Comparison of ENCODE assay signal across 22 cellular contexts in genomic region chr9:134802201-134802795, GRCh38.
A peak's percentile ranks its signal among the peaks of the same experiment; 100 is the strongest.
DNase-seq lines count a peak whose midpoint lies in the region; ATAC-seq, FAIRE-seq and TF ChIP-seq lines count a peak whose summit lies in the region.
"Had no signal": no experiment of that assay in that cellular context is flagged by ENCODE, and none has a peak within 500 bp of the region (broad histone marks: within the 10 kb centered on the region; RNA-seq: fewer than 3 reads in every experiment).

No MANE protein-coding gene starts in this region.

- H3K36me3 ChIP-seq in cardiac muscle cell: no peaks in the 10 kb centered on the region
- no peaks in the 10 kb centered on the region for H3K36me3 ChIP-seq in H1 (ENCODE audit: control insufficient read depth in 2 of 4, insufficient read depth in 4 of 4, low read length in 3 of 4)
- H3K36me3 ChIP-seq in smooth muscle cell (ENCODE audit: low read depth): peaks cover 9% of the 10 kb centered on the region

- H2AFZ ChIP-seq in H1 (ENCODE audit: low read length) (no peak overlapping the region), smooth muscle cell (ENCODE audit: low read depth) (no peak overlapping the region)

- no peak overlapping the region for H3K27ac Mint-ChIP-seq in stimulated activated effector memory CD8-positive, alpha-beta T cell treated with anti-CD3 and anti-CD28 coated beads, Interleukin-12 subunit alpha, Interleukin-12 subunit beta, amount 100 ng/mL, for 72 hours
- H3K27ac Mint-ChIP-seq: CD14-positive monocyte, HFFc6 had no signal

- H3K27ac ChIP-seq in cardiac muscle cell (peak overlapping the region; percentile 23), RWPE1 (peak overlapping the region; percentile 14), H1 (ENCODE audit: low read depth, low read length) (no peak overlapping the region), smooth muscle cell (ENCODE audit: low read depth) (peak overlapping the region; percentile 64), caudate nucleus (ENCODE audit: low read depth, low read length) (no peak overlapping the region)
- H3K27ac ChIP-seq: SK-N-MC had no signal

- H3K9me3 Mint-ChIP-seq in stimulated activated effector memory CD8-positive, alpha-beta T cell treated with anti-CD3 and anti-CD28 coated beads, Interleukin-12 subunit alpha, Interleukin-12 subunit beta, amount 100 ng/mL, for 72 hours: no peaks in the 10 kb centered on the region
- H3K9me3 Mint-ChIP-seq: H9, HFFc6 had no signal

- H3K23ac ChIP-seq in H1 (ENCODE audit: insufficient read length): no peak overlapping the region

- H2BK120ac ChIP-seq in H1 (replicated peaks; ENCODE audit: low read depth, low read length): no peak overlapping the region

- H2BK15ac ChIP-seq in H1 (ENCODE audit: low read length): no peak overlapping the region

- peak overlapping the region; percentile 80 for H4K91ac ChIP-seq in H1 (replicated peaks; ENCODE audit: insufficient read length, low read length)

- 91% methylated on average over 15 of the region's 17 CpGs; no CpG with 5 or more reads in 1 of the 2 experiments for WGBS in H1 (ENCODE audit: extremely low coverage in 1 of 2, insufficient coverage in 1 of 2, insufficient read length in 1 of 2, insufficient replicate concordance in 2 of 2, low coverage in 1 of 2, low lambda C conversion rate in 2 of 2, missing lambda C conversion rate in 1 of 2), 2 experiments
- 93% methylated on average over 17 of the region's 17 CpGs for WGBS in smooth muscle cell (ENCODE audit: low lambda C conversion rate)

- peak overlapping the region; percentile 43; the same call in 1 of the 2 replicates for H4K8ac ChIP-seq in H1 (ENCODE audit: extremely low read depth, insufficient read depth, low read length)

- no peaks in the 10 kb centered on the region for H3K79me2 ChIP-seq in H1 (ENCODE audit: control insufficient read depth in 1 of 2, insufficient read depth in 2 of 2, low read length in 2 of 2)
- H3K79me2 ChIP-seq in smooth muscle cell (ENCODE audit: low read depth): no peaks in the 10 kb centered on the region

- DNase-seq in cardiac muscle cell (ENCODE audit: low read depth in 1 of 2, low spot score in 1 of 2): no peak
- DNase-seq in cardiac septum (ENCODE audit: low spot score): no peak
- DNase-seq in RWPE1 (ENCODE audit: low spot score): peak; percentile 87
- no peak for DNase-seq in H1 (ENCODE audit: low read depth in 1 of 2, low spot score in 2 of 2)
- DNase-seq in smooth muscle cell (lab: John Stamatoyannopoulos, UW; ENCODE audit: unreplicated experiment): no peak
- DNase-seq in caudate nucleus (lab: John Stamatoyannopoulos, UW): no peak
- no peak for DNase-seq in stimulated activated effector memory CD8-positive, alpha-beta T cell treated with anti-CD3 and anti-CD28 coated beads, Interleukin-12 subunit alpha, Interleukin-12 subunit beta, amount 100 ng/mL, for 72 hours (ENCODE audit: low spot score in 2 of 2)
- DNase-seq: AML-193, DMS79 treated with DMSO at 0.1 percent for 48 hours, H9, HFFc6, NCI-H1092, NCI-H1436, NCI-H1930, NCI-H510A, NCI-H748 treated with DMSO at 0.1 percent for 48 hours, RPMI8226, SHP77 treated with DMSO at 0.1 percent for 48 hours had no signal

- 0 out of 2 replicates have a peak overlapping the region, but pooled peaks have one; percentile 15 for H2BK20ac ChIP-seq in H1 (ENCODE audit: low read length)

- no peaks in the 10 kb centered on the region for H3K36me3 Mint-ChIP-seq in stimulated activated effector memory CD8-positive, alpha-beta T cell treated with anti-CD3 and anti-CD28 coated beads, Interleukin-12 subunit alpha, Interleukin-12 subunit beta, amount 100 ng/mL, for 72 hours
- H3K36me3 Mint-ChIP-seq: CD14-positive monocyte had no signal

- no peaks in the 10 kb centered on the region for H3K79me1 ChIP-seq in H1 (ENCODE audit: low read depth, low read length)

- H3K27me3 ChIP-seq in cardiac muscle cell (no peaks in the 10 kb centered on the region), H1 (replicated peaks in 1 of 4; ENCODE audit: control insufficient read depth in 3 of 4, extremely low read depth in 1 of 4, insufficient read depth in 3 of 4, low read length in 3 of 4) (no peaks in the 10 kb centered on the region), smooth muscle cell (ENCODE audit: low read depth) (no peaks in the 10 kb centered on the region)

- ATAC-seq in GM18520 (IDR thresholded peaks at IDR 0.05; ENCODE audit: unreplicated experiment): no peak
- no peak for ATAC-seq in stimulated activated effector memory CD8-positive, alpha-beta T cell treated with anti-CD3 and anti-CD28 coated beads, Interleukin-12 subunit alpha, Interleukin-12 subunit beta, amount 100 ng/mL, for 72 hours
- ATAC-seq: K562 had no signal

- TF ChIP-seq POLR2A in H1 (IDR thresholded peaks at IDR 0.05; ENCODE audit: control extremely low read depth in 1 of 2, low read depth in 2 of 2, low read length in 2 of 2): no peak

- H3K4me1 ChIP-seq in cardiac muscle cell (ENCODE audit: low read depth): peaks cover 9% of the 10 kb centered on the region
- no peaks in the 10 kb centered on the region for H3K4me1 ChIP-seq in H1 (replicated peaks in 1 of 4; ENCODE audit: control insufficient read depth in 3 of 4, insufficient read depth in 4 of 4, low read length in 3 of 4)
- H3K4me1 ChIP-seq in smooth muscle cell (ENCODE audit: low read depth): no peaks in the 10 kb centered on the region

- no peaks in the 10 kb centered on the region for H3K4me1 Mint-ChIP-seq in stimulated activated effector memory CD8-positive, alpha-beta T cell treated with anti-CD3 and anti-CD28 coated beads, Interleukin-12 subunit alpha, Interleukin-12 subunit beta, amount 100 ng/mL, for 72 hours
- H3K4me1 Mint-ChIP-seq: CD14-positive monocyte had no signal

- H3K4me3 ChIP-seq in cardiac muscle cell (no peak overlapping the region), H1 (ENCODE audit: extremely low read depth in 1 of 4, insufficient read depth in 2 of 4, low read depth in 3 of 4, low read length in 4 of 4) (no peak overlapping the region), smooth muscle cell (no peak overlapping the region)
- H3K4me3 ChIP-seq: K562, SK-N-MC had no signal

- no peak overlapping the region for H3K9ac ChIP-seq in H1 (replicated peaks in 1 of 4; ENCODE audit: extremely low read depth in 1 of 4, low read depth in 3 of 4, low read length in 3 of 4)
- H3K9ac ChIP-seq in smooth muscle cell (ENCODE audit: low read depth): no peak overlapping the region

- no peak for TF ChIP-seq EP300 in H1 (IDR thresholded peaks at IDR 0.05; ENCODE audit: borderline replicate concordance in 1 of 2, low read depth in 2 of 2, low read length in 2 of 2)

- H2BK12ac ChIP-seq in H1 (ENCODE audit: low read depth, low read length): no peak overlapping the region

- H2AK5ac ChIP-seq in H1 (ENCODE audit: low read depth, low read length): no peak overlapping the region

- H2BK5ac ChIP-seq in H1 (ENCODE audit: low read depth, low read length): no peak overlapping the region

- intact Hi-C loops in cardiac septum (cut with DNase I): no loop called here

- POLR2A ChIA-PET in RWPE1 (lab: Yijun Ruan, JAX; ENCODE audit: low non-redundant PET) (no interaction called here), H1 (lab: Charles Lee; ENCODE audit: partially characterized antibody) (no interaction called here)

- H3K4me2 ChIP-seq in H1 (ENCODE audit: insufficient read depth in 1 of 2, low read depth in 2 of 2, low read length in 2 of 2) (no peak overlapping the region), smooth muscle cell (no peak overlapping the region)

- H3K9me3 ChIP-seq in cardiac muscle cell (ENCODE audit: low read depth) (no peaks in the 10 kb centered on the region), H1 (ENCODE audit: insufficient read depth in 2 of 2, low read depth in 1 of 2, low read length in 1 of 2) (no peaks in the 10 kb centered on the region), smooth muscle cell (replicated peaks; ENCODE audit: low read depth) (no peaks in the 10 kb centered on the region)

- H3K4me3 Mint-ChIP-seq in stimulated activated effector memory CD8-positive, alpha-beta T cell treated with anti-CD3 and anti-CD28 coated beads, Interleukin-12 subunit alpha, Interleukin-12 subunit beta, amount 100 ng/mL, for 72 hours: no peak overlapping the region
- H3K4me3 Mint-ChIP-seq: CD14-positive monocyte, H9, HFFc6 had no signal

- H3F3A ChIP-seq in smooth muscle cell (ENCODE audit: low read depth): peaks cover 93% of the 10 kb centered on the region

- H3K56ac ChIP-seq in H1 (replicated peaks; ENCODE audit: insufficient read length, low read depth, low read length): no peak overlapping the region

- H3K18ac ChIP-seq in H1 (ENCODE audit: extremely low read depth, low read length): no peak overlapping the region

- CTCF ChIA-PET in RWPE1 (lab: Yijun Ruan, JAX): no interaction called here
- CTCF ChIA-PET in H1 (lab: Charles Lee; ENCODE audit: partially characterized antibody): interaction anchor here (0.6 to 1.6 kb wide), 3 partner anchors 20 to 1345 kb away, joined by 3 to 5 read pairs (median 3); no protein-coding TSS in a partner anchor

- no peak for TF ChIP-seq RAD21 in H1 (IDR thresholded peaks at IDR 0.05 in 1 of 2, conservative IDR thresholded peaks at IDR 0.05 in 1 of 2; ENCODE audit: low read depth in 2 of 2, low read length in 2 of 2)

- no peak overlapping the region for H3K14ac ChIP-seq in H1 (ENCODE audit: insufficient read length)

- H4K20me1 ChIP-seq in H1 (replicated peaks in 1 of 2; ENCODE audit: control insufficient read depth in 1 of 2, insufficient read depth in 2 of 2, low read length in 2 of 2) (no peaks in the 10 kb centered on the region), smooth muscle cell (ENCODE audit: low read depth) (peaks cover 100% of the 10 kb centered on the region)

- no peak for TF ChIP-seq CTCF in cardiac muscle cell (IDR thresholded peaks at IDR 0.05; ENCODE audit: low read depth, low read length)
- no peak for TF ChIP-seq CTCF in RWPE1 (conservative IDR thresholded peaks at IDR 0.05; ENCODE audit: low read depth)
- no peak for TF ChIP-seq CTCF in H1 (IDR thresholded peaks at IDR 0.05; ENCODE audit: control extremely low read depth in 1 of 3, insufficient read depth in 1 of 3, low read depth in 1 of 3, low read length in 3 of 3)
- TF ChIP-seq CTCF in smooth muscle cell (IDR thresholded peaks at IDR 0.05; ENCODE audit: borderline replicate concordance, insufficient read depth, poor library complexity, severe bottlenecking): no peak

- H4K5ac ChIP-seq in H1 (ENCODE audit: insufficient read length, low read depth, low read length): no peak overlapping the region

- no peaks in the 10 kb centered on the region for H3K23me2 ChIP-seq in H1 (ENCODE audit: low read depth, low read length)

- H3K4ac ChIP-seq in H1 (replicated peaks; ENCODE audit: insufficient read length, low read depth, low read length): no peak overlapping the region

- no peak for FAIRE-seq in H1 (lab: Jason Lieb, UNC)
- FAIRE-seq: K562 had no signal

TF ChIP-seq in H1, 55 proteins besides CTCF, POLR2A, EP300 and RAD21 (continues in another document):
- no peak for TF ChIP-seq CBX8 (IDR thresholded peaks at IDR 0.05; ENCODE audit: borderline replicate concordance, low read depth, low read length)
- TF ChIP-seq SUZ12 (IDR thresholded peaks at IDR 0.05; ENCODE audit: low read length): no peak
- TF ChIP-seq HDAC2 (IDR thresholded peaks at IDR 0.05; ENCODE audit: borderline replicate concordance in 1 of 2, low read depth in 2 of 2, low read length in 2 of 2): no peak
- TF ChIP-seq CHD2 (IDR thresholded peaks at IDR 0.05; ENCODE audit: low read length): no peak
- no peak for TF ChIP-seq MAFK (IDR thresholded peaks at IDR 0.05; ENCODE audit: low read depth, low read length)
- no peak for TF ChIP-seq CEBPB (IDR thresholded peaks at IDR 0.05; ENCODE audit: low read depth, low read length)

Comparison
In these comparisons a context has a peak if more than half of its experiments do, and no peak if none do; other contexts are left out.
1. H3K27ac ChIP-seq: peak in cardiac muscle cell (single experiment), RWPE1 (single experiment) and smooth muscle cell (single experiment); none in H1 (single experiment) and caudate nucleus (single experiment).